ENCODE assay signal across 11 cellular contexts in genomic region chr3:32913790-32914446, GRCh38. TPM values are rescaled to one million over a fixed set of nuclear protein-coding genes. Genes with fewer than 3 reads are reported as not detected.
A peak's percentile ranks its signal among the peaks of the same experiment; 100 is the strongest.
DNase-seq lines count a peak whose midpoint lies in the region; ATAC-seq, FAIRE-seq and TF ChIP-seq lines count a peak whose summit lies in the region.
"Had no signal": no experiment of that assay in that cellular context is flagged by ENCODE, and none has a peak within 500 bp of the region (broad histone marks: within the 10 kb centered on the region; RNA-seq: fewer than 3 reads in every experiment).

No MANE protein-coding gene starts in this region.

- H3K27ac ChIP-seq in H9 (ENCODE audit: insufficient read length, low read depth, low read length), result no peak overlapping the region
- H3K27ac ChIP-seq in body of pancreas, result no peak overlapping the region
- H3K27ac ChIP-seq in tibial nerve, result peak overlapping the region in 2 of 4 donors; percentile 66 to 72
- no peak overlapping the region for H3K27ac ChIP-seq in CD8-positive, alpha-beta memory T cell (ENCODE audit: low read depth, low read length)
- no peak overlapping the region for H3K27ac ChIP-seq in MM.1S (ENCODE audit: low read length)
- H3K27ac ChIP-seq in small intestine (ENCODE audit: low read depth in 1 of 2, low read length in 1 of 2), result no peak overlapping the region
- H3K27ac ChIP-seq: brain microvascular endothelial cell, PC-9 had no signal

- no peak overlapping the region for H4K5ac ChIP-seq in H9 (ENCODE audit: insufficient read length, low read depth, low read length)

- no peak overlapping the region for H3K4me2 ChIP-seq in H9 (ENCODE audit: insufficient read depth, insufficient read length, low read length)
- H3K4me2 ChIP-seq in MM.1S (ENCODE audit: low read depth, low read length), result no peak overlapping the region
- H3K4me2 ChIP-seq: PC-9 had no signal

- H3K4me3 Mint-ChIP-seq in H9, result no peak overlapping the region
- peak overlapping the region in 1 of 7 donors; percentile 32 for H3K4me3 Mint-ChIP-seq in CD8-positive, alpha-beta memory T cell
- H3K4me3 Mint-ChIP-seq: memory B cell had no signal

- TF ChIP-seq EP300 in tibial nerve (IDR thresholded peaks at IDR 0.05), result peak; percentile 40 to 90

- ATAC-seq in body of pancreas (peak; percentile 18), left ventricle myocardium superior (peak; percentile 88)

- H2BK12ac ChIP-seq in H9 (ENCODE audit: insufficient read length, low read depth, low read length), result no peak overlapping the region

- H4K20me1 ChIP-seq in H9 (ENCODE audit: control insufficient read depth, insufficient read depth, insufficient read length) (no peaks in the 10 kb centered on the region), MM.1S (ENCODE audit: insufficient read depth, low read length) (no peaks in the 10 kb centered on the region)

- H3K4me1 ChIP-seq in H9 (ENCODE audit: insufficient read depth, low read length), result no peaks in the 10 kb centered on the region
- H3K4me1 ChIP-seq in body of pancreas, result no peaks in the 10 kb centered on the region
- H3K4me1 ChIP-seq in tibial nerve, result peaks cover 0 to 5% (median 0%) of the 10 kb centered on the region in 4 donors
- peaks cover 3% of the 10 kb centered on the region for H3K4me1 ChIP-seq in CD8-positive, alpha-beta memory T cell (ENCODE audit: insufficient read depth, low read length)
- no peaks in the 10 kb centered on the region for H3K4me1 ChIP-seq in MM.1S (ENCODE audit: low read length)
- no peaks in the 10 kb centered on the region for H3K4me1 ChIP-seq in small intestine (ENCODE audit: control insufficient read depth in 2 of 2, insufficient read depth in 1 of 2, low read depth in 1 of 2, low read length in 1 of 2)

- H3K23ac ChIP-seq in H9 (ENCODE audit: insufficient read length, low read depth, low read length), result no peak overlapping the region

- H3K79me1 ChIP-seq in H9 (ENCODE audit: insufficient read depth, low read depth, low read length, poor library complexity, severe bottlenecking), result no peaks in the 10 kb centered on the region

- H2AFZ ChIP-seq in H9 (ENCODE audit: low read length) (no peak overlapping the region), MM.1S (ENCODE audit: low read length) (no peak overlapping the region)
- H2AFZ ChIP-seq: PC-9 had no signal

- FAIRE-seq in small intestine (lab: Jason Lieb, UNC), result no peak

- H3K27me3 ChIP-seq in H9 (ENCODE audit: insufficient read depth, low read length), result no peaks in the 10 kb centered on the region; the same call in 1 of the 2 replicates
- no peaks in the 10 kb centered on the region for H3K27me3 ChIP-seq in body of pancreas
- H3K27me3 ChIP-seq in tibial nerve, result no peaks in the 10 kb centered on the region
- H3K27me3 ChIP-seq in CD8-positive, alpha-beta memory T cell (ENCODE audit: insufficient read depth, low read length, poor library complexity, severe bottlenecking), result no peaks in the 10 kb centered on the region
- no peaks in the 10 kb centered on the region for H3K27me3 ChIP-seq in MM.1S (replicated peaks; ENCODE audit: insufficient read depth, low read length)
- H3K27me3 ChIP-seq in small intestine (ENCODE audit: control insufficient read depth in 2 of 2, insufficient read depth in 2 of 2, low read length in 2 of 2), result no peaks in the 10 kb centered on the region
- H3K27me3 ChIP-seq: brain microvascular endothelial cell had no signal

- H3K4me1 Mint-ChIP-seq in H9, result no peaks in the 10 kb centered on the region
- H3K4me1 Mint-ChIP-seq in CD8-positive, alpha-beta memory T cell, result peaks cover 4 to 8% (median 7%) of the 10 kb centered on the region in 3 donors
- H3K4me1 Mint-ChIP-seq: memory B cell had no signal

- DNase-seq in H9 (no peak), body of pancreas (no peak), left ventricle myocardium superior (peak; percentile 60), tibial nerve (ENCODE audit: low spot score in 2 of 2) (peak; percentile 69 to 89), MM.1S (no peak), small intestine (no peak)
- no peak for DNase-seq in CD8-positive, alpha-beta memory T cell
- DNase-seq: activated T-cell treated with anti-CD3 and anti-CD28 coated beads, Interleukin-2, amount 50 U/mL, for 1 hour; brain microvascular endothelial cell; PC-9 had no signal

- H4K91ac ChIP-seq in H9 (ENCODE audit: insufficient read length, low read depth, low read length), result no peak overlapping the region

- H3K79me2 ChIP-seq in H9 (ENCODE audit: insufficient read depth, low read length) (no peaks in the 10 kb centered on the region), MM.1S (ENCODE audit: low read length) (no peaks in the 10 kb centered on the region)

- H2BK20ac ChIP-seq in H9 (ENCODE audit: low read depth, low read length, poor library complexity, severe bottlenecking), result no peak overlapping the region

- H2BK15ac ChIP-seq in H9 (ENCODE audit: low read depth, low read length), result no peak overlapping the region

- H2BK120ac ChIP-seq in H9 (ENCODE audit: low read depth, low read length, poor library complexity, severe bottlenecking), result no peak overlapping the region

- H3K27ac Mint-ChIP-seq in H9, result no peak overlapping the region
- H3K27ac Mint-ChIP-seq in CD8-positive, alpha-beta memory T cell, result peak overlapping the region in 2 of 8 donors; percentile 1 to 29
- H3K27ac Mint-ChIP-seq: memory B cell had no signal

- H3K36me3 Mint-ChIP-seq in H9 (ENCODE audit: insufficient read depth in 1 of 3, low read depth in 3 of 3), result no peaks in the 10 kb centered on the region; a peak in 1 of 7 replicates
- peaks cover 0 to 4% (median 1%) of the 10 kb centered on the region in 3 donors for H3K36me3 Mint-ChIP-seq in CD8-positive, alpha-beta memory T cell

- no peaks in the 10 kb centered on the region for H3F3A ChIP-seq in MM.1S (ENCODE audit: insufficient read depth, low read length)

- H3K9me2 ChIP-seq in MM.1S (replicated peaks; ENCODE audit: insufficient read depth, low read length), result no peaks in the 10 kb centered on the region

- no CpG with 5 or more reads among the region's 7 CpGs for WGBS in H9 (ENCODE audit: extremely low coverage, insufficient read length, low lambda C conversion rate)
- 55% methylated on average over 6 to 7 of the region's 7 CpGs for WGBS in body of pancreas, 2 donors
- 51 to 60% methylated on average over 7 of the region's 7 CpGs for WGBS in tibial nerve, 2 donors
- 32 to 51% (median 40%) methylated on average over 7 of the region's 7 CpGs for WGBS in small intestine, 3 donors

- no peaks in the 10 kb centered on the region for H3K36me3 ChIP-seq in body of pancreas (replicated peaks in 1 of 2; ENCODE audit: insufficient read depth in 1 of 2, low read depth in 2 of 2)
- H3K36me3 ChIP-seq in tibial nerve, result no peaks in the 10 kb centered on the region
- H3K36me3 ChIP-seq in CD8-positive, alpha-beta memory T cell (ENCODE audit: insufficient read depth, low read length), result no peaks in the 10 kb centered on the region
- H3K36me3 ChIP-seq in MM.1S (replicated peaks; ENCODE audit: insufficient read depth, low read length), result no peaks in the 10 kb centered on the region
- no peaks in the 10 kb centered on the region for H3K36me3 ChIP-seq in small intestine (ENCODE audit: control insufficient read depth in 2 of 2, insufficient read depth in 2 of 2, low read length in 2 of 2)
- H3K36me3 ChIP-seq: brain microvascular endothelial cell had no signal

- no peak overlapping the region for H3K4ac ChIP-seq in H9 (ENCODE audit: low read depth, low read length)

- no peaks in the 10 kb centered on the region; the same call in 1 of the 2 replicates for H3K27me3 Mint-ChIP-seq in H9 (ENCODE audit: low read depth)
- H3K27me3 Mint-ChIP-seq in CD8-positive, alpha-beta memory T cell, result no peaks in the 10 kb centered on the region
- H3K27me3 Mint-ChIP-seq: memory B cell had no signal

- H3K9me3 Mint-ChIP-seq in H9, result no peaks in the 10 kb centered on the region
- H3K9me3 Mint-ChIP-seq in CD8-positive, alpha-beta memory T cell, result peaks cover 3 to 9% (median 5%) of the 10 kb centered on the region in 5 donors

- TF ChIP-seq CTCF in H9 (conservative IDR thresholded peaks at IDR 0.05) (peak; percentile 18; the same call in 1 of the 3 replicates), body of pancreas (IDR thresholded peaks at IDR 0.05) (no peak), tibial nerve (IDR thresholded peaks at IDR 0.05) (no peak), MM.1S (IDR thresholded peaks at IDR 0.05; ENCODE audit: low read length) (no peak)

- no peak overlapping the region for H2BK5ac ChIP-seq in H9 (ENCODE audit: insufficient read length, low read length)

- H3K9me3 ChIP-seq in H9 (ENCODE audit: control insufficient read depth, low read depth, low read length) (no peaks in the 10 kb centered on the region), body of pancreas (no peaks in the 10 kb centered on the region), tibial nerve (peaks cover 0 to 16% (median 0%) of the 10 kb centered on the region in 4 donors), MM.1S (replicated peaks; ENCODE audit: insufficient read depth, low read length) (no peaks in the 10 kb centered on the region), small intestine (ENCODE audit: control insufficient read depth, low read depth) (no peaks in the 10 kb centered on the region)
- H3K9me3 ChIP-seq in CD8-positive, alpha-beta memory T cell (ENCODE audit: low read length), result no peaks in the 10 kb centered on the region

- H3K4me3 ChIP-seq in body of pancreas, result no peak overlapping the region
- no peak overlapping the region for H3K4me3 ChIP-seq in tibial nerve
- no peak overlapping the region for H3K4me3 ChIP-seq in CD8-positive, alpha-beta memory T cell (ENCODE audit: low read length)
- no peak overlapping the region for H3K4me3 ChIP-seq in MM.1S (ENCODE audit: low read length)
- no peak overlapping the region for H3K4me3 ChIP-seq in small intestine (ENCODE audit: low read depth in 1 of 2, low read length in 2 of 2)
- H3K4me3 ChIP-seq: PC-9 had no signal

- H3K18ac ChIP-seq in H9 (ENCODE audit: insufficient read length, low read depth, low read length), result no peak overlapping the region

- TF ChIP-seq POLR2A in body of pancreas (IDR thresholded peaks at IDR 0.05) (no peak), tibial nerve (IDR thresholded peaks at IDR 0.05) (no peak)

- CTCF ChIA-PET in CD8-positive, alpha-beta memory T cell (lab: Charles Lee), result no interaction called here

- intact Hi-C loops in body of pancreas (cut with DNase I) (no loop called here), left ventricle myocardium superior (cut with micrococcal nuclease) (no loop called here)

- no peaks in the 10 kb centered on the region for H3K23me2 ChIP-seq in H9 (ENCODE audit: insufficient read length, low read depth, low read length, poor library complexity, severe bottlenecking)

- H4K8ac ChIP-seq in H9 (replicated peaks; ENCODE audit: insufficient read length, low read depth, low read length), result no peak overlapping the region

- POLR2A ChIA-PET in CD8-positive, alpha-beta memory T cell (lab: Charles Lee), result no interaction called here

- H3T11ph ChIP-seq in H9 (ENCODE audit: low read length), result no peak overlapping the region

- H3K14ac ChIP-seq in H9 (ENCODE audit: insufficient read depth, low read length), result no peak overlapping the region

- H3K56ac ChIP-seq in H9 (ENCODE audit: insufficient read length, low read depth, low read length), result no peak overlapping the region

- no peak overlapping the region for H2AK5ac ChIP-seq in H9 (ENCODE audit: insufficient read length, low read length)

- no peak overlapping the region for H3K9ac ChIP-seq in H9 (ENCODE audit: extremely low read depth, insufficient read length, low read length)
- no peak overlapping the region for H3K9ac ChIP-seq in MM.1S (ENCODE audit: low read length)

RNA-seq across cellular contexts. Expression of gene CCR4, which starts 37.5 kb away (rescaled TPM):
- total RNA-seq in H9 (2021) (0.07 and 0.09 TPM in 2 replicates), body of pancreas (not detected), left ventricle myocardium superior (not detected), tibial nerve (under 1 TPM in 2 of 4 donors, not detected in 2; 0.21 to 0.30 TPM)
- total RNA-seq in CD8-positive, alpha-beta memory T cell, result 100 to 1,000 TPM; 113 TPM
- 10.0 TPM for polyA plus RNA-seq in CD8-positive, alpha-beta memory T cell
- polyA plus RNA-seq in small intestine, result under 1 TPM in 1 of 3 donors, not detected in 2; 0.16 TPM
- total RNA-seq: PC-9 had no signal

Comparison
In these comparisons a context has a peak if more than half of its experiments do, and no peak if none do; other contexts are left out.
1. DNase-seq: peak in left ventricle myocardium superior (single experiment) and tibial nerve (2 of 2); none in H9 (single experiment), body of pancreas (0 of 4), CD8-positive, alpha-beta memory T cell (0 of 5), MM.1S (single experiment) and small intestine (single experiment).
2. RNA of gene CCR4, which starts 37.5 kb away (total RNA-seq): 113 TPM in CD8-positive, alpha-beta memory T cell; 0.21 to 0.30 TPM in tibial nerve, 0.07 to 0.09 TPM in H9, not detected in left ventricle myocardium superior (single experiment) and not detected in body of pancreas; every median in the first group is over 10 times any median in the second.